Comparison of ENCODE assay signal across 24 cellular contexts in the genomic region with DNA sequence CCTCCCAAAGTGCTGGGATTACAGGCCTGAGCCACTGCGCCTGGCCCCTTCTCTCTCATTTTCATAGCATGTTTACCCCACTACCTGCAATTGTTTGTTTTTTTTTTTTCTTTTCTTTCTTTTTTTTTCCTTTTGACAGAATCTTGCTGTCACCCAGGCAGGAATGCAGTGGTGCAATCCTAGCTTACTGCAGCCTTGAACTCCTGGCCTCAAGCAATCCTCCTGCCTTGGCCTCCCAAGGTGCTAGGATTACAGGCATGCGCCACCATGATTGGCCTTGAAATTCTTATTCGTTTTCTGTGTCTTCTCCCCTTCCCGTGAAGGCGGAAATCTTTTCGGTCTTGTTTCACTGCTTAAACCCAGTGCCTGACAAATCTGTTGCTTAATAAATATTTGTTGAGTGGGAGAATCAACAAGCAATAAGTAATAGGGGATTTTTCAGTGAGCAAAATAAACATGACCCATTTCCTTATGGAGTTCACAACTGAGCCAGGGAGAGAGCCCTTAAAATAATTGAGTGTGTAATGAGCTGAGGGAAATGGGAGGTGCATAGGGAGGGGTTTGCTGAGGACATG. TPM values are rescaled to one million over a fixed set of nuclear protein-coding genes. Genes with fewer than 3 reads are reported as not detected.
DNase-seq lines count a peak whose midpoint lies in the region; ATAC-seq and TF ChIP-seq lines count a peak whose summit lies in the region.
"Had no signal": no experiment of that assay in that cellular context is flagged by ENCODE, and none has a peak within 500 bp of the region (broad histone marks: within the 10 kb centered on the region; RNA-seq: fewer than 3 reads in every experiment).

No MANE protein-coding gene starts in this region.

- H3K9me3 ChIP-seq in breast epithelium (no peaks in the 10 kb centered on the region), A673 (ENCODE audit: low read depth, low read length, poor library complexity, severe bottlenecking) (no peaks in the 10 kb centered on the region)
- H3K9me3 ChIP-seq: neutrophil, suprapubic skin, vagina had no signal

- no peaks in the 10 kb centered on the region for H3K36me3 ChIP-seq in breast epithelium
- no peaks in the 10 kb centered on the region for H3K36me3 ChIP-seq in A673 (ENCODE audit: insufficient read depth, low read length, poor library complexity, severe bottlenecking)
- H3K36me3 ChIP-seq: neutrophil, suprapubic skin, vagina had no signal

- DNase-seq in stimulated activated naive CD8-positive, alpha-beta T cell treated with anti-CD3 and anti-CD28 coated beads, Interleukin-15, Interleukin-2, amounts not matched to agents 100 U/mL and 50 U/mL, for 24 hours, result no peak
- DNase-seq in naive thymus-derived CD8-positive, alpha-beta T cell, result no peak
- no peak for DNase-seq in cardiac septum (ENCODE audit: low spot score)
- no peak for DNase-seq in breast epithelium (ENCODE audit: low spot score in 2 of 2)
- no peak for DNase-seq in A673 (ENCODE audit: low spot score)
- DNase-seq in SKM-1 treated with dmso at 0.1 percent for 144 hours (lab: John Stamatoyannopoulos, UW; ENCODE audit: unreplicated experiment), result no peak
- DNase-seq: activated CD4-positive, alpha-beta memory T cell treated with anti-CD3 and anti-CD28 coated beads for 36 hours; activated gamma-delta T cell treated with Interleukin-2 at 50 U/mL for 16 hours; C1 segment of cervical spinal cord; effector memory CD8-positive, alpha-beta T cell; foreskin keratinocyte; midbrain; NCI-H1092 treated with DMSO at 0.1 percent for 48 hours; NCI-H2107; NCI-H446; OCI-M1 had no signal

- peaks cover 9% of the 10 kb centered on the region for H3K4me1 Mint-ChIP-seq in stimulated activated naive CD8-positive, alpha-beta T cell treated with anti-CD3 and anti-CD28 coated beads, Interleukin-15, Interleukin-2, amounts not matched to agents 100 ng/mL and 50 ng/mL, for 24 hours (ENCODE audit: low read depth)
- peaks cover 5% of the 10 kb centered on the region for H3K4me1 Mint-ChIP-seq in activated T-helper 17 cell treated with anti-CD3 and anti-CD28 coated beads, Interleukin-2, amount 50 U/mL, for 72 hours
- peaks cover 8 to 24% (median 13%) of the 10 kb centered on the region in 4 donors for H3K4me1 Mint-ChIP-seq in naive thymus-derived CD8-positive, alpha-beta T cell

- peaks cover 52% of the 10 kb centered on the region for H3K27me3 Mint-ChIP-seq in stimulated activated naive CD8-positive, alpha-beta T cell treated with anti-CD3 and anti-CD28 coated beads, Interleukin-15, Interleukin-2, amounts not matched to agents 100 ng/mL and 50 ng/mL, for 24 hours
- peaks cover 29% of the 10 kb centered on the region for H3K27me3 Mint-ChIP-seq in activated T-helper 17 cell treated with anti-CD3 and anti-CD28 coated beads, Interleukin-2, amount 50 U/mL, for 72 hours
- peaks cover 10 to 56% (median 32%) of the 10 kb centered on the region in 5 donors for H3K27me3 Mint-ChIP-seq in naive thymus-derived CD8-positive, alpha-beta T cell

- BruUV-seq in A673 (replicated peaks; lab: Mats Ljungman, UMichigan), result no TSS peak

- POLR2A ChIA-PET in naive thymus-derived CD8-positive, alpha-beta T cell (lab: Charles Lee), result no interaction called here
- POLR2A ChIA-PET in A673 (lab: Charles Lee; ENCODE audit: low non-redundant PET), result no interaction called here

- TF ChIP-seq CTCF in breast epithelium (IDR thresholded peaks at IDR 0.05) (no peak), A673 (conservative IDR thresholded peaks at IDR 0.05; ENCODE audit: low read depth, low read length) (no peak)

- intact Hi-C loops in cardiac septum (cut with DNase I), result loop anchor here (5.0 kb wide), 1 partner anchor 149 kb away; no protein-coding TSS in a partner anchor
- intact Hi-C loops in breast epithelium (cut with DNase I; ENCODE audit: low total_unique reads), result no loop called here
- intact Hi-C loops in A673 (cut with micrococcal nuclease; ENCODE audit: unreplicated experiment), result no loop called here

- H3K9me3 Mint-ChIP-seq in stimulated activated naive CD8-positive, alpha-beta T cell treated with anti-CD3 and anti-CD28 coated beads, Interleukin-15, Interleukin-2, amounts not matched to agents 100 ng/mL and 50 ng/mL, for 24 hours, result no peaks in the 10 kb centered on the region
- no peaks in the 10 kb centered on the region for H3K9me3 Mint-ChIP-seq in activated T-helper 17 cell treated with anti-CD3 and anti-CD28 coated beads, Interleukin-2, amount 50 U/mL, for 72 hours
- H3K9me3 Mint-ChIP-seq in naive thymus-derived CD8-positive, alpha-beta T cell, result no peaks in the 10 kb centered on the region
- H3K9me3 Mint-ChIP-seq: activated CD4-positive, alpha-beta memory T cell treated with anti-CD3 and anti-CD28 coated beads for 36 hours; effector memory CD8-positive, alpha-beta T cell had no signal

- CTCF ChIA-PET in A673 (lab: Charles Lee), result no interaction called here

- ATAC-seq in stimulated activated naive CD8-positive, alpha-beta T cell treated with anti-CD3 and anti-CD28 coated beads, Interleukin-15, Interleukin-2, amounts not matched to agents 100 U/mL and 50 U/mL, for 24 hours, result no peak
- no peak for ATAC-seq in activated T-helper 17 cell treated with anti-CD3 and anti-CD28 coated beads, Interleukin-2, amount 50 U/mL, for 72 hours (replicated peaks)
- ATAC-seq in naive thymus-derived CD8-positive, alpha-beta T cell, result no peak
- ATAC-seq: activated CD4-positive, CD25-positive, alpha-beta regulatory T cell treated with anti-CD3 and anti-CD28 coated beads, Interleukin-2, amount 50 U/mL, for 24 hours; effector memory CD8-positive, alpha-beta T cell; foreskin keratinocyte; HCT116 had no signal

- peak overlapping the region; percentile 18 for H3K4me3 Mint-ChIP-seq in stimulated activated naive CD8-positive, alpha-beta T cell treated with anti-CD3 and anti-CD28 coated beads, Interleukin-15, Interleukin-2, amounts not matched to agents 100 ng/mL and 50 ng/mL, for 24 hours
- peak overlapping the region; percentile 71 for H3K4me3 Mint-ChIP-seq in activated T-helper 17 cell treated with anti-CD3 and anti-CD28 coated beads, Interleukin-2, amount 50 U/mL, for 72 hours
- H3K4me3 Mint-ChIP-seq in naive thymus-derived CD8-positive, alpha-beta T cell, result peak overlapping the region in 7 of 10 donors; percentile 21 to 70 (median 52)
- H3K4me3 Mint-ChIP-seq: activated CD4-positive, alpha-beta memory T cell treated with anti-CD3 and anti-CD28 coated beads for 36 hours had no signal

- H3K4me1 ChIP-seq in breast epithelium, result no peaks in the 10 kb centered on the region
- no peaks in the 10 kb centered on the region for H3K4me1 ChIP-seq in A673 (ENCODE audit: insufficient read depth, low read length, poor library complexity, severe bottlenecking)
- H3K4me1 ChIP-seq: foreskin keratinocyte had no signal

- H3K27ac ChIP-seq in breast epithelium (no peak overlapping the region), A673 (ENCODE audit: low read depth, low read length, poor library complexity, severe bottlenecking) (no peak overlapping the region)
- H3K27ac ChIP-seq: foreskin keratinocyte, neutrophil, suprapubic skin had no signal

- no peaks in the 10 kb centered on the region for H3K36me3 Mint-ChIP-seq in stimulated activated naive CD8-positive, alpha-beta T cell treated with anti-CD3 and anti-CD28 coated beads, Interleukin-15, Interleukin-2, amounts not matched to agents 100 ng/mL and 50 ng/mL, for 24 hours (ENCODE audit: low read depth)
- no peaks in the 10 kb centered on the region for H3K36me3 Mint-ChIP-seq in activated T-helper 17 cell treated with anti-CD3 and anti-CD28 coated beads, Interleukin-2, amount 50 U/mL, for 72 hours (ENCODE audit: low read depth)
- no peaks in the 10 kb centered on the region for H3K36me3 Mint-ChIP-seq in naive thymus-derived CD8-positive, alpha-beta T cell
- H3K36me3 Mint-ChIP-seq: activated CD4-positive, alpha-beta memory T cell treated with anti-CD3 and anti-CD28 coated beads for 36 hours had no signal

- no peak overlapping the region for H3K27ac Mint-ChIP-seq in stimulated activated naive CD8-positive, alpha-beta T cell treated with anti-CD3 and anti-CD28 coated beads, Interleukin-15, Interleukin-2, amounts not matched to agents 100 ng/mL and 50 ng/mL, for 24 hours
- H3K27ac Mint-ChIP-seq in activated T-helper 17 cell treated with anti-CD3 and anti-CD28 coated beads, Interleukin-2, amount 50 U/mL, for 72 hours, result no peak overlapping the region
- no peak overlapping the region for H3K27ac Mint-ChIP-seq in naive thymus-derived CD8-positive, alpha-beta T cell
- H3K27ac Mint-ChIP-seq: activated CD4-positive, alpha-beta memory T cell treated with anti-CD3 and anti-CD28 coated beads for 36 hours; effector memory CD8-positive, alpha-beta T cell had no signal

- H3K4me3 ChIP-seq in breast epithelium (no peak overlapping the region), A673 (ENCODE audit: low read depth, low read length, poor library complexity, severe bottlenecking) (no peak overlapping the region)
- H3K4me3 ChIP-seq: coronary artery, suprapubic skin had no signal

- H3K27me3 ChIP-seq in breast epithelium (no peaks in the 10 kb centered on the region), A673 (replicated peaks; ENCODE audit: insufficient read depth, low read depth, low read length, poor library complexity) (peaks cover 21% of the 10 kb centered on the region)
- H3K27me3 ChIP-seq: suprapubic skin, vagina had no signal

- no peak for TF ChIP-seq POLR2A in breast epithelium (IDR thresholded peaks at IDR 0.05)

RNA-seq across cellular contexts. Expression of a gene that starts 1.8 kb away (rescaled TPM):
- 1 to 10 TPM in 1 of 2 donors, under 1 TPM in 1; 0.69 to 5.0 TPM for total RNA-seq in activated T-helper 17 cell treated with anti-CD3 and anti-CD28 coated beads, Interleukin-2, amount 50 U/mL, for 72 hours
- total RNA-seq in naive thymus-derived CD8-positive, alpha-beta T cell, result 1 to 10 TPM in 1 of 2 experiments, under 1 TPM in 1; 0.60 to 1.4 TPM
- under 1 TPM in 2 of 3 donors, not detected in 1; 0.14 to 0.30 TPM for polyA plus RNA-seq in naive thymus-derived CD8-positive, alpha-beta T cell
- total RNA-seq in cardiac septum, result 113 TPM
- total RNA-seq in breast epithelium, result 100 to 1,000 TPM in 2 of 3 donors, 10 to 100 TPM in 1; 66.3 to 108 (median 104) TPM
- 12.9 and 15.5 TPM in 2 replicates for total RNA-seq in A673 (2021)

RNA-seq across cellular contexts. Expression of a gene that starts 52.7 kb away (rescaled TPM):
- total RNA-seq in activated T-helper 17 cell treated with anti-CD3 and anti-CD28 coated beads, Interleukin-2, amount 50 U/mL, for 72 hours, result 10 to 100 TPM; 47.8 to 58.6 TPM
- total RNA-seq in naive thymus-derived CD8-positive, alpha-beta T cell, result 100 to 1,000 TPM; 118 to 140 TPM
- polyA plus RNA-seq in naive thymus-derived CD8-positive, alpha-beta T cell, result 10 to 100 TPM in 1 of 3 donors, 1 to 10 TPM in 2; 3.2 to 10.6 (median 5.6) TPM
- 12.5 TPM for total RNA-seq in cardiac septum
- total RNA-seq in breast epithelium, result 10 to 100 TPM; 16.8 to 23.3 (median 22.9) TPM
- 33.4 and 34.9 TPM in 2 replicates for total RNA-seq in A673 (2021)

Comparison
In these comparisons a context has a peak if more than half of its experiments do, and no peak if none do; other contexts are left out.
1. H3K4me3 Mint-ChIP-seq: peak in every context shown above with its lines; median percentile 71 in activated T-helper 17 cell treated with anti-CD3 and anti-CD28 coated beads, Interleukin-2, amount 50 U/mL, for 72 hours; 52 in naive thymus-derived CD8-positive, alpha-beta T cell; 18 in stimulated activated naive CD8-positive, alpha-beta T cell treated with anti-CD3 and anti-CD28 coated beads, Interleukin-15, Interleukin-2, amounts not matched to agents 100 ng/mL and 50 ng/mL, for 24 hours.